Comparison of ENCODE assay signal across 15 cellular contexts in the genomic region with DNA sequence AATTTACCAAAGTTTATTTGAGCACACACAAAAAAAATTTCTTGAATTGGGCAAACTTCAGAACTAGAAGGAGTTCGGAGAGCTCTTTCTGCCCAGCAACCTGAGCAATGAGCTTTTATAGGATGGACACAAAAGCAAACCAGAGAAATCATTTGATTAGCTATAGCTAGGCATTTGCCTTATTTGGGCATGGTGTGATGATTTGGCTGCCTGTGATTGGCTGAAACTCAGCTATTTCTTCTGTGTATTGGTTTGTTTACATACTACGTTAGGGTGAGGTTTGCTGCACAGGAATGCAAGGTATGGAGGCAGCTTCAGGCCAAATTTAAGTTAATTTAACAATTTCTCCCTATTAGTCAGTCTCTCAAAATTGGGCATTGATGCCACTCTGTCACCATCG.
DNase-seq lines count a peak whose midpoint lies in the region; ATAC-seq and TF ChIP-seq lines count a peak whose summit lies in the region.
"Had no signal": no experiment of that assay in that cellular context is flagged by ENCODE, and none has a peak within 500 bp of the region (broad histone marks: within the 10 kb centered on the region; RNA-seq: fewer than 3 reads in every experiment).

No MANE protein-coding gene starts in this region.

- H3K36me3 ChIP-seq in adipocyte (ENCODE audit: control insufficient read depth, insufficient read depth, low read length, severe bottlenecking), result no peaks in the 10 kb centered on the region
- H3K36me3 ChIP-seq in gastrocnemius medialis, result no peaks in the 10 kb centered on the region

- H3K9me3 ChIP-seq in adipocyte (ENCODE audit: control insufficient read depth, low read length), result no peaks in the 10 kb centered on the region
- H3K9me3 ChIP-seq in gastrocnemius medialis, result no peaks in the 10 kb centered on the region

- H3K9ac ChIP-seq in adipocyte (ENCODE audit: low read length), result no peak overlapping the region

- ATAC-seq in gastrocnemius medialis, result no peak
- ATAC-seq in activated T-helper 17 cell treated with anti-CD3 and anti-CD28 coated beads, Interleukin-2, amount 50 U/mL, for 72 hours (replicated peaks), result no peak
- no peak for ATAC-seq in GM21515 (IDR thresholded peaks at IDR 0.05; ENCODE audit: unreplicated experiment)

- no peaks in the 10 kb centered on the region for H3K27me3 Mint-ChIP-seq in HFFc6 (ENCODE audit: insufficient read depth)
- no peaks in the 10 kb centered on the region for H3K27me3 Mint-ChIP-seq in activated T-helper 17 cell treated with anti-CD3 and anti-CD28 coated beads, Interleukin-2, amount 50 U/mL, for 72 hours
- H3K27me3 Mint-ChIP-seq: activated naive CD4-positive, alpha-beta T cell treated with anti-CD3 and anti-CD28 coated beads, Interleukin-2, amount 10 ng/mL, durations not matched to agents 7 days and 5 days; memory B cell had no signal

- H3K4me3 ChIP-seq in adipocyte (ENCODE audit: low read length) (no peak overlapping the region), gastrocnemius medialis (no peak overlapping the region)

- H3K36me3 Mint-ChIP-seq in HFFc6 (ENCODE audit: low read depth), result no peaks in the 10 kb centered on the region; the same call in 1 of the 2 replicates
- no peaks in the 10 kb centered on the region for H3K36me3 Mint-ChIP-seq in activated T-helper 17 cell treated with anti-CD3 and anti-CD28 coated beads, Interleukin-2, amount 50 U/mL, for 72 hours (ENCODE audit: low read depth)
- H3K36me3 Mint-ChIP-seq: activated naive CD4-positive, alpha-beta T cell treated with anti-CD3 and anti-CD28 coated beads, Interleukin-2, amount 10 ng/mL, durations not matched to agents 7 days and 5 days had no signal

- no peak overlapping the region for H3K4me3 Mint-ChIP-seq in HFFc6
- no peak overlapping the region for H3K4me3 Mint-ChIP-seq in activated T-helper 17 cell treated with anti-CD3 and anti-CD28 coated beads, Interleukin-2, amount 50 U/mL, for 72 hours
- H3K4me3 Mint-ChIP-seq: activated naive CD4-positive, alpha-beta T cell treated with anti-CD3 and anti-CD28 coated beads, Interleukin-2, amount 10 ng/mL, durations not matched to agents 7 days and 5 days; memory B cell; neural crest cell had no signal

- TF ChIP-seq CTCF in HFFc6 (IDR thresholded peaks at IDR 0.05) (no peak), gastrocnemius medialis (IDR thresholded peaks at IDR 0.05 in 4 of 5, conservative IDR thresholded peaks at IDR 0.05 in 1 of 5) (no peak)

- no peak for TF ChIP-seq POLR2A in gastrocnemius medialis (IDR thresholded peaks at IDR 0.05)

- in situ Hi-C loops in gastrocnemius medialis (cut with MboI; ENCODE audit: low sequenced_read_pairs in 4 of 4), result no loop called here

- no peaks in the 10 kb centered on the region for H3K4me1 ChIP-seq in adipocyte (ENCODE audit: control insufficient read depth, insufficient read depth, low read length)
- no peaks in the 10 kb centered on the region for H3K4me1 ChIP-seq in gastrocnemius medialis

- H3K27me3 ChIP-seq in adipocyte (replicated peaks; ENCODE audit: control insufficient read depth, insufficient read depth, low read length) (no peaks in the 10 kb centered on the region), gastrocnemius medialis (no peaks in the 10 kb centered on the region)

- H3K27ac Mint-ChIP-seq in HFFc6, result no peak overlapping the region
- H3K27ac Mint-ChIP-seq in activated T-helper 17 cell treated with anti-CD3 and anti-CD28 coated beads, Interleukin-2, amount 50 U/mL, for 72 hours, result no peak overlapping the region
- H3K27ac Mint-ChIP-seq: activated naive CD4-positive, alpha-beta T cell treated with anti-CD3 and anti-CD28 coated beads, Interleukin-2, amount 10 ng/mL, durations not matched to agents 7 days and 5 days; memory B cell had no signal

- peaks cover 6% of the 10 kb centered on the region; the same call in 1 of the 2 replicates for H3K4me1 Mint-ChIP-seq in HFFc6 (ENCODE audit: low read depth)
- no peaks in the 10 kb centered on the region for H3K4me1 Mint-ChIP-seq in activated T-helper 17 cell treated with anti-CD3 and anti-CD28 coated beads, Interleukin-2, amount 50 U/mL, for 72 hours
- H3K4me1 Mint-ChIP-seq: activated naive CD4-positive, alpha-beta T cell treated with anti-CD3 and anti-CD28 coated beads, Interleukin-2, amount 10 ng/mL, durations not matched to agents 7 days and 5 days; memory B cell; neural crest cell had no signal

- no peak overlapping the region for H3K27ac ChIP-seq in gastrocnemius medialis

- intact Hi-C loops in gastrocnemius medialis (cut with DNase I; ENCODE audit: low total_unique reads), result no loop called here

- H3K9me3 Mint-ChIP-seq in HFFc6, result no peaks in the 10 kb centered on the region
- no peaks in the 10 kb centered on the region for H3K9me3 Mint-ChIP-seq in activated T-helper 17 cell treated with anti-CD3 and anti-CD28 coated beads, Interleukin-2, amount 50 U/mL, for 72 hours
- H3K9me3 Mint-ChIP-seq: activated naive CD4-positive, alpha-beta T cell treated with anti-CD3 and anti-CD28 coated beads, Interleukin-2, amount 10 ng/mL, durations not matched to agents 7 days and 5 days; memory B cell had no signal

- DNase-seq in EH (ENCODE audit: low read depth), result peak; percentile 40
- peak; percentile 18 for DNase-seq in HFFc6
- peak; percentile 28 for DNase-seq in adipocyte (ENCODE audit: low read depth)
- DNase-seq in iPS DF 19.7 (ENCODE audit: low read depth, low spot score), result peak; percentile 38
- no peak for DNase-seq in gastrocnemius medialis
- DNase-seq: activated naive CD4-positive, alpha-beta T cell treated with anti-CD3 and anti-CD28 coated beads, Interleukin-2, amount 10 ng/mL, durations not matched to agents 7 days and 5 days; caudate nucleus; DMS153; MV-4-11; retina; T-helper 2 cell had no signal

Comparison
In these comparisons a context has a peak if more than half of its experiments do, and no peak if none do; other contexts are left out.
1. DNase-seq: peak in EH (single experiment), HFFc6 (single experiment), adipocyte (single experiment) and iPS DF 19.7 (single experiment); none in gastrocnemius medialis (0 of 2).